9 cellular contexts compared by ENCODE assay signal in the genomic region with DNA sequence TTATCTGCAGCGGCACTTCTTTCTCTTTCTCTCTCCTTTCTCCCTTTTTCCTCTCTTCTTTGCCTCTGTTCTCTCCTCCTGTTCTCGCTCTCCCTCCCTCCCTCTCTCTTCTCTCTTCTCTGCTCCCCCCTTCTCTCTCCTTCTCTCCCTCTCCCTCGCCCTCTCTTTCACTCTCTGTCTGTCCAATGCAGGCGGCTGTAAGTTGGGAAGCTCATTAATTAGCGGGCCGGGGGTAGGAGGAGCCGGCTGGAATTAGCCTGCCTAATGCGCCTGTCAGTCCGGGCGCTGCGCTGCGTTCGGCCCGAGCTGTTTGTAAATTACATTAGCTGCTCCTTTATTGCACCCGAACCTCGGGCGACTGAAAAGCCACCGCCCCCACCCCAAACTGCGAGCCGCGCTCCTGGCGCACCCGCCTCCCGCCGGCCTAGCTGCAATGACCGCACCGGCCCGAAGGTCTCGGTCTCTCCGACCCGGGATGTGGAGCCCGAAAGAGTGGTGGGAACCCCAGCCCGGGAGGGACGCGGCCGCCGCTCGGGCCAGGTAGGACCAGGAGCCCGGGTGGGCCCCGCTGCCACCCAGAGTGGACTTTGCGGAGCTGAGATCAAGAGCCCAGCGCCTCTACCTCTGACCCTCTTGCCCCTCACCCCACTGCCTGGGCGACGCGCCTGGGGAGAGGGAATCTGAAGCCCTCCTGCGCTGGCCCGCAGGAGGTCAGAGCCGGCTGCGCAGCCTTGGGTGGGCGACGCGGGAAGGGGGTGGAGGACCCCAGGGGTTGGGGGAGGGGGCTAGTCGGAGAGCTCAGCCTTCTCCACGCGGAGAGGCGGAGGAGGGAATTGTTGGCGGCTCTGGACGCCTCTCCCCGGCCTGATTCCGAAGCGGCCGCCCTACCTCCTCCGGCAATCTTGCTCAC. TPM values are rescaled to one million over a fixed set of nuclear protein-coding genes. Genes with fewer than 3 reads are reported as not detected.
DNase-seq lines count a peak whose midpoint lies in the region; ATAC-seq, FAIRE-seq and TF ChIP-seq lines count a peak whose summit lies in the region.
"Had no signal": no experiment of that assay in that cellular context is flagged by ENCODE, and none has a peak within 500 bp of the region (broad histone marks: within the 10 kb centered on the region; RNA-seq: fewer than 3 reads in every experiment).

A gene with protein sequence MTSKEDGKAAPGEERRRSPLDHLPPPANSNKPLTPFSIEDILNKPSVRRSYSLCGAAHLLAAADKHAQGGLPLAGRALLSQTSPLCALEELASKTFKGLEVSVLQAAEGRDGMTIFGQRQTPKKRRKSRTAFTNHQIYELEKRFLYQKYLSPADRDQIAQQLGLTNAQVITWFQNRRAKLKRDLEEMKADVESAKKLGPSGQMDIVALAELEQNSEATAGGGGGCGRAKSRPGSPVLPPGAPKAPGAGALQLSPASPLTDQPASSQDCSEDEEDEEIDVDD (minus strand): TSS at position 189 of the 910 bp plus-strand sequence. CDS start 648 bp downstream, outside the sequence.

- H4K20me1 ChIP-seq in HepG2 (ENCODE audit: insufficient read depth, low read length) = peaks cover 5% of the 10 kb centered on the region; the same call in 1 of the 2 replicates

- no peak within 1 kb of the TSS for H3K27ac ChIP-seq in HepG2 (ENCODE audit: extremely low read length, insufficient read depth, low read length)
- no peak within 1 kb of the TSS for H3K27ac ChIP-seq in right lobe of liver
- no peak within 1 kb of the TSS for H3K27ac ChIP-seq in mesenchymal stem cell (ENCODE audit: low read length, poor library complexity, severe bottlenecking)
- no peak within 1 kb of the TSS for H3K27ac ChIP-seq in upper lobe of right lung

- no peaks in the 10 kb centered on the region for H3K36me3 Mint-ChIP-seq in activated B cell treated with CpG ODN at 0.5 μM for 24 hours (ENCODE audit: low read depth)

- POLR2A ChIA-PET in HepG2 (lab: Yijun Ruan, JAX) (no interaction called here), activated B cell treated with CpG ODN at 0.5 μM for 24 hours (lab: Charles Lee) (no interaction called here)

- TF ChIP-seq RAD21 in HepG2 (CRISPR knock-in tag; IDR thresholded peaks at IDR 0.05) = no peak

- peaks cover 19% of the 10 kb centered on the region for H3K4me1 ChIP-seq in HepG2 (ENCODE audit: insufficient read depth, low read length)
- peaks cover 0 to 41% (median 2%) of the 10 kb centered on the region in 4 donors for H3K4me1 ChIP-seq in right lobe of liver
- peaks cover 36% of the 10 kb centered on the region for H3K4me1 ChIP-seq in mesenchymal stem cell (ENCODE audit: control insufficient read depth, insufficient read depth, low read depth, low read length)
- H3K4me1 ChIP-seq in upper lobe of right lung = peaks cover 35% of the 10 kb centered on the region

- H3K4me3 ChIP-seq in HepG2 (replicated peaks in 1 of 3; ENCODE audit: insufficient read depth in 1 of 3, low read depth in 2 of 3, low read length in 3 of 3) (peak within 1 kb of the TSS in 2 of 3 experiments; percentile 7 to 52; a peak in 2 of 6 replicates), right lobe of liver (no peak within 1 kb of the TSS), mesenchymal stem cell (ENCODE audit: insufficient read depth in 1 of 2, low read depth in 1 of 2, low read length in 2 of 2) (no peak within 1 kb of the TSS), upper lobe of right lung (peak within 1 kb of the TSS; percentile 31)

- H4K8ac ChIP-seq in mesenchymal stem cell (ENCODE audit: low read length) = no peak within 1 kb of the TSS

- no peaks in the 10 kb centered on the region for H3K79me2 ChIP-seq in HepG2 (ENCODE audit: insufficient read depth, low read length)

- no peak within 1 kb of the TSS for H3K4ac ChIP-seq in mesenchymal stem cell (ENCODE audit: low read depth in 1 of 2, low read length in 2 of 2)

- H3K18ac ChIP-seq in mesenchymal stem cell (ENCODE audit: low read depth in 1 of 2, low read length in 2 of 2) = no peak within 1 kb of the TSS

- H3K4me1 Mint-ChIP-seq in activated B cell treated with CpG ODN at 0.5 μM for 24 hours = peaks cover 39% of the 10 kb centered on the region

- 13% methylated on average over 30 of the region's 63 CpGs for WGBS in HepG2 (ENCODE audit: low lambda C conversion rate)
- WGBS in right lobe of liver (ENCODE audit: insufficient coverage, low coverage, low lambda C conversion rate, missing lambda C conversion rate) = 3% methylated on average over 17 of the region's 63 CpGs
- 2% methylated on average over 35 of the region's 63 CpGs for WGBS in mesenchymal stem cell

- no TSS peak for BruUV-seq in HepG2 (replicated peaks; lab: Mats Ljungman, UMichigan)

- TF ChIP-seq CTCF in HepG2 (CRISPR knock-in tag; IDR thresholded peaks at IDR 0.05) (no peak), right lobe of liver (IDR thresholded peaks at IDR 0.05) (no peak), activated B cell treated with CpG ODN at 0.5 μM for 24 hours (IDR thresholded peaks at IDR 0.05) (no peak), upper lobe of right lung (IDR thresholded peaks at IDR 0.05) (no peak)

- peak; percentile 29 for ATAC-seq in HepG2
- no peak for ATAC-seq in right lobe of liver
- no peak for ATAC-seq in activated B cell treated with CpG ODN at 0.5 μM for 24 hours (ENCODE audit: low read depth)
- no peak for ATAC-seq in upper lobe of right lung
- ATAC-seq in GM18861 (IDR thresholded peaks at IDR 0.05; ENCODE audit: unreplicated experiment) = no peak
- no peak for ATAC-seq in HG02763 (IDR thresholded peaks at IDR 0.05; ENCODE audit: unreplicated experiment)

- no peak within 1 kb of the TSS for H2BK12ac ChIP-seq in mesenchymal stem cell (ENCODE audit: low read length in 2 of 2)

- CTCF ChIA-PET in HepG2 (lab: Yijun Ruan, JAX; ENCODE audit: low intra/inter-chr PET ratio, low total read pairs) (no interaction called here), activated B cell treated with CpG ODN at 0.5 μM for 24 hours (lab: Charles Lee) (no interaction called here)

- H3K27ac Mint-ChIP-seq in activated B cell treated with CpG ODN at 0.5 μM for 24 hours = no peak within 1 kb of the TSS

- no peak within 1 kb of the TSS for H2BK15ac ChIP-seq in mesenchymal stem cell (ENCODE audit: low read depth, poor library complexity, severe bottlenecking)

- H3K23ac ChIP-seq in mesenchymal stem cell (ENCODE audit: low read length in 2 of 2) = no peak within 1 kb of the TSS

- in situ Hi-C loops in HepG2 (cut with HindIII; ENCODE audit: extremely low pct_ligation_motif_present, low pct_unique_long_range_greater_than_20kb) = no loop called here

- H3K9me3 ChIP-seq in HepG2 (ENCODE audit: low read length) (no peaks in the 10 kb centered on the region), right lobe of liver (no peaks in the 10 kb centered on the region), mesenchymal stem cell (ENCODE audit: control insufficient read depth, low read length) (peaks cover 2% of the 10 kb centered on the region), upper lobe of right lung (no peaks in the 10 kb centered on the region)

- H2BK5ac ChIP-seq in mesenchymal stem cell (ENCODE audit: low read depth, low read length, poor library complexity, severe bottlenecking) = no peak within 1 kb of the TSS

- H3K27me3 Mint-ChIP-seq in activated B cell treated with CpG ODN at 0.5 μM for 24 hours = peaks cover 61% of the 10 kb centered on the region

- H2AK5ac ChIP-seq in mesenchymal stem cell (ENCODE audit: low read length, severe bottlenecking) = no peak within 1 kb of the TSS

- H3K4me2 ChIP-seq in HepG2 (ENCODE audit: low read depth, low read length) (peak within 1 kb of the TSS; percentile 51), mesenchymal stem cell (ENCODE audit: low read length, poor library complexity, severe bottlenecking) (peak within 1 kb of the TSS; percentile 16)

- no peak within 1 kb of the TSS for H3K9ac ChIP-seq in HepG2 (ENCODE audit: insufficient read depth, low read depth, low read length)
- no peak within 1 kb of the TSS for H3K9ac ChIP-seq in mesenchymal stem cell (ENCODE audit: low read length)

- TF ChIP-seq EP300 in HepG2 (IDR thresholded peaks at IDR 0.05; ENCODE audit: low read depth in 2 of 2, low read length in 2 of 2) (no peak), HepG2 (CRISPR knock-in tag; IDR thresholded peaks at IDR 0.05; ENCODE audit: borderline replicate concordance) (no peak)

- peaks cover 16 to 98% of the 10 kb centered on the region in 2 experiments for H3K27me3 ChIP-seq in HepG2 (ENCODE audit: control insufficient read depth in 1 of 2, insufficient read depth in 2 of 2, low read length in 2 of 2)
- H3K27me3 ChIP-seq in right lobe of liver = peaks cover 38 to 47% of the 10 kb centered on the region in 2 donors
- peaks cover 92 to 97% of the 10 kb centered on the region in 2 experiments for H3K27me3 ChIP-seq in mesenchymal stem cell (ENCODE audit: control insufficient read depth in 1 of 2, insufficient read depth in 1 of 2, low read length in 2 of 2)
- H3K27me3 ChIP-seq in upper lobe of right lung = peaks cover 99% of the 10 kb centered on the region

- H3K9me3 Mint-ChIP-seq in activated B cell treated with CpG ODN at 0.5 μM for 24 hours = no peaks in the 10 kb centered on the region

- intact Hi-C loops in HepG2 (cut with micrococcal nuclease; ENCODE audit: unreplicated experiment) (no loop called here), right lobe of liver (cut with DNase I) (no loop called here), activated B cell treated with CpG ODN at 0.5 μM for 24 hours (cut with micrococcal nuclease) (loop anchor here (2.0 to 10.0 kb wide), 3 partner anchors 15 to 575 kb away; no protein-coding TSS in a partner anchor), upper lobe of right lung (cut with DNase I) (no loop called here)

- peak within 1 kb of the TSS; percentile 66 for H3K4me3 Mint-ChIP-seq in activated B cell treated with CpG ODN at 0.5 μM for 24 hours

- DNase-seq in HepG2 (ENCODE audit: low spot score) (no peak), right lobe of liver (no peak), activated B cell treated with CpG ODN at 0.5 μM for 24 hours (no peak), mesenchymal stem cell (no peak), upper lobe of right lung (no peak), SIG-M5 treated with dmso at 0.1 percent for 504 hours (lab: John Stamatoyannopoulos, UW; ENCODE audit: unreplicated experiment) (no peak)
- DNase-seq: head of caudate nucleus had no signal

- no peak within 1 kb of the TSS for H4K91ac ChIP-seq in mesenchymal stem cell (ENCODE audit: low read length)

- H3K14ac ChIP-seq in mesenchymal stem cell (ENCODE audit: low read length in 2 of 2) = no peak within 1 kb of the TSS

- FAIRE-seq in HepG2 (lab: Jason Lieb, UNC) = no peak

- H2AFZ ChIP-seq in HepG2 (ENCODE audit: low read length) (no peak within 1 kb of the TSS), mesenchymal stem cell (ENCODE audit: low read depth, low read length) (no peak within 1 kb of the TSS)

- TF ChIP-seq POLR2A in HepG2 (IDR thresholded peaks at IDR 0.05; ENCODE audit: insufficient read depth in 1 of 2, low read depth in 2 of 2, low read length in 2 of 2) (no peak), right lobe of liver (IDR thresholded peaks at IDR 0.05) (no peak)

- H3K79me1 ChIP-seq in mesenchymal stem cell (replicated peaks; ENCODE audit: low read length, poor library complexity, severe bottlenecking) = no peaks in the 10 kb centered on the region

- no peaks in the 10 kb centered on the region for H3K36me3 ChIP-seq in HepG2 (replicated peaks in 1 of 2; ENCODE audit: control insufficient read depth in 1 of 2, insufficient read depth in 2 of 2, low read length in 2 of 2)
- no peaks in the 10 kb centered on the region for H3K36me3 ChIP-seq in right lobe of liver
- no peaks in the 10 kb centered on the region for H3K36me3 ChIP-seq in mesenchymal stem cell (ENCODE audit: control insufficient read depth in 1 of 2, insufficient read depth in 2 of 2, low read depth in 1 of 2, low read length in 2 of 2)
- H3K36me3 ChIP-seq in upper lobe of right lung = no peaks in the 10 kb centered on the region

- H2BK120ac ChIP-seq in mesenchymal stem cell (ENCODE audit: low read depth, low read length) = no peak within 1 kb of the TSS

RNA-seq across cellular contexts. Expression of the gene that starts here (rescaled TPM):
- total RNA-seq in HepG2 (2016; rRNA removed; fragmentation: Illumina TruSeq; extraction: Trizol) = not detected in 2 replicates
- not detected in 2 replicates for total RNA-seq in HepG2 (2016; cell fraction: cytosol; rRNA removed; fragmentation: Illumina TruSeq; extraction: Trizol; ENCODE audit: low read depth)
- total RNA-seq in HepG2 (2016; cell fraction: insoluble cytoplasmic fraction; rRNA removed; fragmentation: Illumina TruSeq; extraction: Trizol) = not detected in 2 replicates
- total RNA-seq in HepG2 (2016; cell fraction: membrane; rRNA removed; fragmentation: Illumina TruSeq; extraction: Trizol) = not detected in 2 replicates
- not detected in 2 replicates for total RNA-seq in HepG2 (2016; cell fraction: nucleus; rRNA removed; fragmentation: Illumina TruSeq; extraction: Trizol)
- polyA plus RNA-seq in HepG2 (2011; rRNA removed) = not detected in 2 replicates
- not detected in 2 replicates for polyA plus RNA-seq in HepG2 (2011; cell fraction: cytosol; rRNA removed)
- not detected in 2 replicates for polyA plus RNA-seq in HepG2 (2011; cell fraction: nucleus; rRNA removed)
- not detected in 2 replicates for polyA plus RNA-seq in HepG2 (2012)
- polyA plus RNA-seq in HepG2 (2016; cell fraction: cytosol; fragmentation: Illumina TruSeq; extraction: Trizol; ENCODE audit: low read depth) = not detected in 2 replicates
- polyA plus RNA-seq in HepG2 (2016; cell fraction: insoluble cytoplasmic fraction; fragmentation: Illumina TruSeq; extraction: Trizol; ENCODE audit: low read depth) = not detected in 2 replicates
- not detected in 2 replicates for polyA plus RNA-seq in HepG2 (2016; cell fraction: membrane; fragmentation: Illumina TruSeq; extraction: Trizol; ENCODE audit: low read depth)
- polyA plus RNA-seq in HepG2 (2016; cell fraction: nucleus; fragmentation: Illumina TruSeq; extraction: Trizol; ENCODE audit: insufficient read depth, low read depth) = not detected in 2 replicates
- not detected in 2 replicates for polyA minus RNA-seq in HepG2 (2011; rRNA and poly(A)+ RNA removed; ENCODE audit: low replicate concordance)
- polyA minus RNA-seq in HepG2 (2011; cell fraction: cytosol; rRNA and poly(A)+ RNA removed) = not detected in 2 replicates
- not detected in 2 replicates for polyA minus RNA-seq in HepG2 (2011; cell fraction: nucleus; rRNA and poly(A)+ RNA removed)
- total RNA-seq in right lobe of liver = not detected
- not detected in 2 replicates for total RNA-seq in activated B cell treated with CpG ODN at 0.5 μM for 24 hours
- not detected for polyA plus RNA-seq in mesenchymal stem cell (2013, experiment 1 of 2)
- polyA plus RNA-seq in mesenchymal stem cell (2013, experiment 2 of 2) = not detected
- total RNA-seq in upper lobe of right lung = not detected

Comparison
In these comparisons a context has a peak if more than half of its experiments do, and no peak if none do; other contexts are left out.
1. Peak in ATAC-seq, H3K4me3 ChIP-seq and H3K4me2 ChIP-seq in HepG2; RNA of the gene not detected or under 1 TPM.